In genomic region chr12:4526923-4527546, GRCh38 we compare ENCODE assay signal across 9 cellular contexts. TPM values are rescaled to one million over a fixed set of nuclear protein-coding genes. Genes with fewer than 3 reads are reported as not detected.
A peak's percentile ranks its signal among the peaks of the same experiment; 100 is the strongest.
DNase-seq lines count a peak whose midpoint lies in the region; ATAC-seq and TF ChIP-seq lines count a peak whose summit lies in the region.
"Had no signal": no experiment of that assay in that cellular context is flagged by ENCODE, and none has a peak within 500 bp of the region (broad histone marks: within the 10 kb centered on the region; RNA-seq: fewer than 3 reads in every experiment).

No MANE protein-coding gene starts in this region.

- DNase-seq in Caco-2 (no peak), KBM-7 (peak; percentile 43), astrocyte of the spinal cord (ENCODE audit: low read depth, low spot score) (peak; percentile 46), middle frontal gyrus (ENCODE audit: extremely low spot score, low spot score) (peak; percentile 21), ureter (ENCODE audit: low spot score) (no peak)
- no peak for DNase-seq in effector CD4-positive, alpha-beta T cell
- DNase-seq: stimulated activated CD4-positive, alpha-beta T cell treated with anti-CD3 and anti-CD28 coated beads, Interleukin-4, amount 100 ng/mL, for 1 hour had no signal

- no peaks in the 10 kb centered on the region for H3K4me1 Mint-ChIP-seq in Caco-2 (ENCODE audit: low read depth, unreplicated experiment)

- no TSS peak for BruUV-seq in Caco-2 (replicated peaks; lab: Mats Ljungman, UMichigan)

- H3K27me3 ChIP-seq in Caco-2 (replicated peaks; ENCODE audit: control insufficient read depth, insufficient read depth, low read length), result no peaks in the 10 kb centered on the region

- no peak overlapping the region for H3K27ac Mint-ChIP-seq in Caco-2 (ENCODE audit: unreplicated experiment)

- in situ Hi-C loops in KBM-7 (cut with MboI; ENCODE audit: low pct_unique_long_range_greater_than_20kb, low sequenced_read_pairs), result no loop called here
- in situ Hi-C loops in astrocyte of the spinal cord (cut with HindIII; ENCODE audit: low sequenced_read_pairs), result no loop called here

- POLR2A ChIA-PET in Caco-2 (lab: Charles Lee), result no interaction called here

- H3K4me3 ChIP-seq in Caco-2 (ENCODE audit: low read depth, low read length), result no peak overlapping the region
- H3K4me3 ChIP-seq in astrocyte of the spinal cord (ENCODE audit: low read depth, low read length), result no peak overlapping the region

- no peaks in the 10 kb centered on the region for H3K9me3 Mint-ChIP-seq in Caco-2 (ENCODE audit: unreplicated experiment)

- CTCF ChIA-PET in Caco-2 (lab: Charles Lee), result interaction anchor here (0.6 kb wide), 2 partner anchors 13 to 255 kb away, joined by 3 to 4 read pairs; no protein-coding TSS in a partner anchor

- TF ChIP-seq CTCF in Caco-2 (IDR thresholded peaks at IDR 0.05; ENCODE audit: insufficient read depth in 1 of 2, low read depth in 1 of 2, low read length in 1 of 2, severe bottlenecking in 1 of 2, unreplicated experiment in 1 of 2) (peak; percentile 53 to 75), astrocyte of the spinal cord (IDR thresholded peaks at IDR 0.05; ENCODE audit: low read depth, low read length) (peak; percentile 26)

- no peaks in the 10 kb centered on the region for H3K27me3 Mint-ChIP-seq in Caco-2 (ENCODE audit: insufficient read depth, unreplicated experiment)

- peaks cover 28% of the 10 kb centered on the region for H3K36me3 Mint-ChIP-seq in Caco-2 (ENCODE audit: insufficient read depth, unreplicated experiment)

- H3K4me1 ChIP-seq in Caco-2, result no peaks in the 10 kb centered on the region

- intact Hi-C loops in Caco-2 (cut with micrococcal nuclease; ENCODE audit: unreplicated experiment), result loop anchor here (1.0 to 2.0 kb wide), 3 partner anchors 106 to 219 kb away; no protein-coding TSS in a partner anchor

- no peak overlapping the region for H3K4me3 Mint-ChIP-seq in Caco-2 (ENCODE audit: unreplicated experiment)

- ATAC-seq in GM18909 (IDR thresholded peaks at IDR 0.05; ENCODE audit: poor library complexity, unreplicated experiment) (no peak), HG03108 (IDR thresholded peaks at IDR 0.05; ENCODE audit: unreplicated experiment) (no peak)

- no peaks in the 10 kb centered on the region; the same call in 1 of the 2 replicates for H3K36me3 ChIP-seq in Caco-2 (ENCODE audit: control insufficient read depth, insufficient read depth, low read length)

- no peaks in the 10 kb centered on the region for H3K9me3 ChIP-seq in Caco-2

RNA-seq across cellular contexts. Expression of gene RAD51AP1, which starts 11.7 kb away (rescaled TPM):
- total RNA-seq in Caco-2 (2022) (86.2 and 87.4 TPM in 2 replicates), ureter (2.3 TPM)

RNA-seq across cellular contexts. Expression of gene DYRK4, which starts 35.0 kb away (rescaled TPM):
- total RNA-seq in Caco-2 (2022) (7.7 and 9.3 TPM in 2 replicates), ureter (38.5 TPM)

Comparison
In these comparisons a context has a peak if more than half of its experiments do, and no peak if none do; other contexts are left out.
1. DNase-seq: peak in KBM-7 (single experiment), astrocyte of the spinal cord (single experiment) and middle frontal gyrus (single experiment); none in Caco-2 (0 of 2), ureter (single experiment) and effector CD4-positive, alpha-beta T cell (single experiment).
2. RNA of gene RAD51AP1, which starts 11.7 kb away (total RNA-seq): 86.2 to 87.4 TPM in Caco-2; 2.3 TPM in ureter (single experiment); every median in the first group is over 10 times any median in the second.